Comparison of ENCODE assay signal across 8 cellular contexts in genomic region chr1:145977486-145978476, GRCh38. TPM values are rescaled to one million over a fixed set of nuclear protein-coding genes. Genes with fewer than 3 reads are reported as not detected.
DNase-seq lines count a peak whose midpoint lies in the region; ATAC-seq and TF ChIP-seq lines count a peak whose summit lies in the region.

No MANE protein-coding gene starts in this region.

- no peaks in the 10 kb centered on the region for H3K36me3 Mint-ChIP-seq in natural killer cell treated with Interleukin-12 subunit alpha and Interleukin-12 subunit beta and Interleukin-15 and Interleukin-18, amount 100 ng/mL, for 72 hours

- in situ Hi-C loops in G401 (cut with HindIII; ENCODE audit: low sequenced_read_pairs), result no loop called here

- TF ChIP-seq POLR2A in thyroid gland (IDR thresholded peaks at IDR 0.05), result no peak

- peaks cover 50 to 61% of the 10 kb centered on the region in 2 donors for H3K4me1 ChIP-seq in thyroid gland

- 22 to 23% methylated on average over 9 of the region's 9 CpGs for WGBS in thyroid gland, 2 donors

- intact Hi-C loops in thyroid gland (cut with DNase I), result no loop called here

- TF ChIP-seq CTCF in LNCAP (IDR thresholded peaks at IDR 0.05) (peak; percentile 89), fibroblast of pulmonary artery (IDR thresholded peaks at IDR 0.05; ENCODE audit: low read length, missing control alignments) (peak; percentile 85), thyroid gland (IDR thresholded peaks at IDR 0.05) (peak; percentile 59 to 96 (median 85))

- no peak overlapping the region for H3K27ac Mint-ChIP-seq in natural killer cell treated with Interleukin-12 subunit alpha and Interleukin-12 subunit beta and Interleukin-15 and Interleukin-18, amount 100 ng/mL, for 72 hours

- H3K4me3 ChIP-seq in fibroblast of pulmonary artery (replicated peaks; ENCODE audit: low read depth, low read length), result no peak overlapping the region
- no peak overlapping the region for H3K4me3 ChIP-seq in thyroid gland (replicated peaks in 1 of 3)

- no peaks in the 10 kb centered on the region for H3K9me3 Mint-ChIP-seq in natural killer cell treated with Interleukin-12 subunit alpha and Interleukin-12 subunit beta and Interleukin-15 and Interleukin-18, amount 100 ng/mL, for 72 hours

- H3K4me1 Mint-ChIP-seq in natural killer cell treated with Interleukin-12 subunit alpha and Interleukin-12 subunit beta and Interleukin-15 and Interleukin-18, amount 100 ng/mL, for 72 hours (ENCODE audit: low read depth in 2 of 2), result peaks cover 15 to 19% of the 10 kb centered on the region in 2 donors

- H3K27me3 ChIP-seq in thyroid gland, result no peaks in the 10 kb centered on the region

- H3K27me3 Mint-ChIP-seq in natural killer cell treated with Interleukin-12 subunit alpha and Interleukin-12 subunit beta and Interleukin-15 and Interleukin-18, amount 100 ng/mL, for 72 hours, result no peaks in the 10 kb centered on the region

- peak overlapping the region; percentile 86 to 98 (median 96) for H3K27ac ChIP-seq in thyroid gland

- H3K4me3 Mint-ChIP-seq in natural killer cell treated with Interleukin-12 subunit alpha and Interleukin-12 subunit beta and Interleukin-15 and Interleukin-18, amount 100 ng/mL, for 72 hours, result no peak overlapping the region

- peak; percentile 40 to 46 for ATAC-seq in natural killer cell treated with Interleukin-12 subunit alpha and Interleukin-12 subunit beta and Interleukin-15 and Interleukin-18, amount 100 ng/mL, for 72 hours
- ATAC-seq in GM19351 (IDR thresholded peaks at IDR 0.05; ENCODE audit: unreplicated experiment), result no peak

- peak; percentile 93 for DNase-seq in G401 (ENCODE audit: low spot score)
- DNase-seq in RPMI7951 (ENCODE audit: low read depth), result peak; percentile 77
- DNase-seq in activated T-helper 1 cell treated with anti-CD3 and anti-CD28 coated beads, Interleukin-2, amount 50 U/mL, for 16 hours (ENCODE audit: low read depth in 1 of 2, low spot score in 1 of 2), result peak; percentile 37 to 49
- peak; percentile 92 for DNase-seq in fibroblast of pulmonary artery (ENCODE audit: low read depth)
- peak; percentile 77 for DNase-seq in natural killer cell treated with Interleukin-12 subunit alpha and Interleukin-12 subunit beta and Interleukin-15 and Interleukin-18, amount 100 ng/mL, for 72 hours (ENCODE audit: low spot score)
- peak; percentile 80 to 81 for DNase-seq in thyroid gland

- no peaks in the 10 kb centered on the region for H3K36me3 ChIP-seq in thyroid gland

- no peaks in the 10 kb centered on the region for H3K9me3 ChIP-seq in thyroid gland

RNA-seq across cellular contexts. Expression of gene POLR3GL, which starts 13.3 kb away (rescaled TPM):
- 13.4 and 13.5 TPM in 2 replicates for total RNA-seq in G401 (2014; rRNA removed; shearing (Covaris generic))
- 16.5 and 17.1 TPM in 2 replicates for total RNA-seq in RPMI7951 (2014; rRNA removed; shearing (Covaris generic))
- total RNA-seq in natural killer cell treated with Interleukin-12 subunit alpha and Interleukin-12 subunit beta and Interleukin-15 and Interleukin-18, amount 100 ng/mL, for 72 hours, result 10 to 100 TPM; 17.8 to 26.4 TPM
- total RNA-seq in thyroid gland, result 10 to 100 TPM; 12.5 to 36.4 (median 22.7) TPM

RNA-seq across cellular contexts. Expression of gene ANKRD34A, which starts 13.4 kb away (rescaled TPM):
- 2.5 and 16.1 TPM in 2 replicates for total RNA-seq in G401 (2014; rRNA removed; shearing (Covaris generic))
- total RNA-seq in RPMI7951 (2014; rRNA removed; shearing (Covaris generic)), result 1.3 and 2.0 TPM in 2 replicates
- total RNA-seq in natural killer cell treated with Interleukin-12 subunit alpha and Interleukin-12 subunit beta and Interleukin-15 and Interleukin-18, amount 100 ng/mL, for 72 hours, result 1 to 10 TPM; 1.6 to 9.1 TPM
- total RNA-seq in thyroid gland, result 1 to 10 TPM in 2 of 4 donors, under 1 TPM in 2; 0.13 to 2.0 (median 0.97) TPM

RNA-seq across cellular contexts. Expression of gene TXNIP, which starts 18.6 kb away (rescaled TPM):
- total RNA-seq in G401 (2014; rRNA removed; shearing (Covaris generic)), result 1.8 and 4.7 TPM in 2 replicates
- 18.0 and 21.3 TPM in 2 replicates for total RNA-seq in RPMI7951 (2014; rRNA removed; shearing (Covaris generic))
- 100 to 1,000 TPM in 1 of 2 donors, 10 to 100 TPM in 1; 87.8 to 347 TPM for total RNA-seq in natural killer cell treated with Interleukin-12 subunit alpha and Interleukin-12 subunit beta and Interleukin-15 and Interleukin-18, amount 100 ng/mL, for 72 hours
- 1,000 to 10,000 TPM in 2 of 4 donors, 100 to 1,000 TPM in 2; 739 to 2,947 (median 1,128) TPM for total RNA-seq in thyroid gland

RNA-seq across cellular contexts. Expression of gene LIX1L, which starts 20.0 kb away (rescaled TPM):
- total RNA-seq in G401 (2014; rRNA removed; shearing (Covaris generic)), result 31.7 and 32.1 TPM in 2 replicates
- 29.7 and 31.3 TPM in 2 replicates for total RNA-seq in RPMI7951 (2014; rRNA removed; shearing (Covaris generic))
- total RNA-seq in natural killer cell treated with Interleukin-12 subunit alpha and Interleukin-12 subunit beta and Interleukin-15 and Interleukin-18, amount 100 ng/mL, for 72 hours, result 10 to 100 TPM; 28.8 to 31.3 TPM
- total RNA-seq in thyroid gland, result 10 to 100 TPM; 18.7 to 26.9 (median 20.3) TPM

RNA-seq across cellular contexts. Expression of gene HJV, which starts 43.8 kb away (rescaled TPM):
- not detected in 2 replicates for total RNA-seq in G401 (2014; rRNA removed; shearing (Covaris generic))
- total RNA-seq in RPMI7951 (2014; rRNA removed; shearing (Covaris generic)), result 0.12 TPM in 1 of 2 replicates, not detected in the other
- total RNA-seq in natural killer cell treated with Interleukin-12 subunit alpha and Interleukin-12 subunit beta and Interleukin-15 and Interleukin-18, amount 100 ng/mL, for 72 hours, result not detected
- not detected for total RNA-seq in thyroid gland

Comparison
In these comparisons a context has a peak if more than half of its experiments do, and no peak if none do; other contexts are left out.
1. DNase-seq: peak in every context shown above with its lines; median percentile 93 in G401; 92 in fibroblast of pulmonary artery; 80 in thyroid gland; 77 in RPMI7951; 77 in natural killer cell treated with Interleukin-12 subunit alpha and Interleukin-12 subunit beta and Interleukin-15 and Interleukin-18, amount 100 ng/mL, for 72 hours; 43 in activated T-helper 1 cell treated with anti-CD3 and anti-CD28 coated beads, Interleukin-2, amount 50 U/mL, for 16 hours.